1 cellular context compared by ENCODE assay signal in genomic region chr11:133830931-133831907, GRCh38.
TF ChIP-seq lines count a peak whose summit lies in the region.

No MANE protein-coding gene starts in this region.

TF ChIP-seq in liver, 16 proteins besides CTCF, POLR2A, EP300 and RAD21 (continued from another document):
- TF ChIP-seq REST (IDR thresholded peaks at IDR 0.05) (no peak), MAX (IDR thresholded peaks at IDR 0.05) (no peak), GABPA (IDR thresholded peaks at IDR 0.05 in 1 of 2, conservative IDR thresholded peaks at IDR 0.05 in 1 of 2) (no peak), ATF3 (IDR thresholded peaks at IDR 0.05) (no peak), TAF1 (conservative IDR thresholded peaks at IDR 0.05) (no peak), NR2F2 (IDR thresholded peaks at IDR 0.05) (no peak)
